In genomic region chr5:99019812-99020697, GRCh38 we compare ENCODE assay signal across 8 cellular contexts.
DNase-seq lines count a peak whose midpoint lies in the region; ATAC-seq, FAIRE-seq and TF ChIP-seq lines count a peak whose summit lies in the region.

No MANE protein-coding gene starts in this region.

- no peak overlapping the region for H3K27ac ChIP-seq in testis

- peaks cover 0 to 7% of the 10 kb centered on the region in 2 donors for H3K9me3 Mint-ChIP-seq in stimulated activated naive CD8-positive, alpha-beta T cell treated with anti-CD3 and anti-CD28 coated beads, Interleukin-15, amount 100 ng/mL, for 72 hours

- H3K27me3 ChIP-seq in BJ (ENCODE audit: control insufficient read depth, insufficient read depth, low read length) (no peaks in the 10 kb centered on the region; the same call in none of the 2 replicates), testis (no peaks in the 10 kb centered on the region)

- H3K4me3 Mint-ChIP-seq in stimulated activated naive CD8-positive, alpha-beta T cell treated with anti-CD3 and anti-CD28 coated beads, Interleukin-15, amount 100 ng/mL, for 72 hours: no peak overlapping the region

- peak; percentile 90 for FAIRE-seq in H54 (lab: Jason Lieb, UNC)

- ATAC-seq in HG03521 (IDR thresholded peaks at IDR 0.05; ENCODE audit: unreplicated experiment) (no peak), GM21528 (IDR thresholded peaks at IDR 0.05; ENCODE audit: low FRiP score, unreplicated experiment) (no peak)
- no peak for ATAC-seq in stimulated activated naive CD8-positive, alpha-beta T cell treated with anti-CD3 and anti-CD28 coated beads, Interleukin-15, amount 100 ng/mL, for 72 hours

- H3K4me3 ChIP-seq in BJ (ENCODE audit: low read depth, low read length): no peak overlapping the region
- H3K4me3 ChIP-seq in fibroblast of mammary gland (ENCODE audit: control insufficient read depth, low read depth, low read length): no peak overlapping the region
- no peak overlapping the region for H3K4me3 ChIP-seq in testis

- CTCF ChIA-PET in BJ (lab: Yijun Ruan, JAX): interaction anchor here (0.6 to 2.1 kb wide), 2 partner anchors 12 to 153 kb away, joined by 3 to 8 read pairs; no protein-coding TSS in a partner anchor

- no peaks in the 10 kb centered on the region for H3K9me3 ChIP-seq in testis

- intact Hi-C loops in testis (cut with DNase I; ENCODE audit: low total_unique reads): no loop called here

- H3K4me1 Mint-ChIP-seq in stimulated activated naive CD8-positive, alpha-beta T cell treated with anti-CD3 and anti-CD28 coated beads, Interleukin-15, amount 100 ng/mL, for 72 hours: peaks cover 7% of the 10 kb centered on the region

- TF ChIP-seq CTCF in BJ (IDR thresholded peaks at IDR 0.05; ENCODE audit: insufficient read depth, low read depth, low read length) (no peak), fibroblast of mammary gland (conservative IDR thresholded peaks at IDR 0.05; ENCODE audit: control insufficient read depth, insufficient read depth, low read depth, low read length) (no peak), testis (IDR thresholded peaks at IDR 0.05) (no peak)

- no peak overlapping the region for H3K27ac Mint-ChIP-seq in stimulated activated naive CD8-positive, alpha-beta T cell treated with anti-CD3 and anti-CD28 coated beads, Interleukin-15, amount 100 ng/mL, for 72 hours

- H3K27me3 Mint-ChIP-seq in stimulated activated naive CD8-positive, alpha-beta T cell treated with anti-CD3 and anti-CD28 coated beads, Interleukin-15, amount 100 ng/mL, for 72 hours: no peaks in the 10 kb centered on the region

- H3K36me3 ChIP-seq in BJ (ENCODE audit: control insufficient read depth, insufficient read depth, low read length) (no peaks in the 10 kb centered on the region), testis (ENCODE audit: low read depth, missing control alignments) (no peaks in the 10 kb centered on the region)

- peak; percentile 88 for DNase-seq in BJ (ENCODE audit: low read depth)
- peak; percentile 34 for DNase-seq in H54 (ENCODE audit: insufficient read length, low spot score)
- peak; percentile 50 for DNase-seq in NCI-H774 (lab: John Stamatoyannopoulos, UW)
- peak; percentile 97 for DNase-seq in fibroblast of mammary gland (ENCODE audit: low read depth)
- no peak for DNase-seq in stimulated activated naive CD8-positive, alpha-beta T cell treated with anti-CD3 and anti-CD28 coated beads, Interleukin-15, amount 100 ng/mL, for 72 hours
- no peak for DNase-seq in testis

- 25 to 35% methylated on average over 3 of the region's 3 CpGs for WGBS in testis, 2 donors

- H3K4me1 ChIP-seq in testis: no peaks in the 10 kb centered on the region

- POLR2A ChIA-PET in BJ (lab: Charles Lee): no interaction called here

- no peak for TF ChIP-seq POLR2A in H54 (IDR thresholded peaks at IDR 0.05; ENCODE audit: low read depth, low read length)
- TF ChIP-seq POLR2A in testis (IDR thresholded peaks at IDR 0.05): no peak

Comparison
In these comparisons a context has a peak if more than half of its experiments do, and no peak if none do; other contexts are left out.
1. DNase-seq: peak in BJ (single experiment), H54 (single experiment), NCI-H774 (single experiment) and fibroblast of mammary gland (single experiment); none in stimulated activated naive CD8-positive, alpha-beta T cell treated with anti-CD3 and anti-CD28 coated beads, Interleukin-15, amount 100 ng/mL, for 72 hours (0 of 2) and testis (single experiment).